2 cellular contexts compared by ENCODE assay signal in genomic region chr14:47332939-47333338, GRCh38.
TF ChIP-seq lines count a peak whose summit lies in the region.

No MANE protein-coding gene starts in this region.

TF ChIP-seq in SK-N-SH, 30 proteins besides CTCF, POLR2A, EP300 and RAD21 (continued from another document):
- TF ChIP-seq JUND (IDR thresholded peaks at IDR 0.05) (no peak), MAX (IDR thresholded peaks at IDR 0.05; ENCODE audit: low read depth) (no peak), YY1 (IDR thresholded peaks at IDR 0.05; ENCODE audit: low read depth) (no peak), RFX5 (IDR thresholded peaks at IDR 0.05; ENCODE audit: low read length) (no peak), RCOR1 (IDR thresholded peaks at IDR 0.05; ENCODE audit: low read length) (no peak), SIN3A (IDR thresholded peaks at IDR 0.05; ENCODE audit: borderline replicate concordance, low read depth, low read length) (no peak), GATA2 (CRISPR knock-in tag; IDR thresholded peaks at IDR 0.05) (no peak), TCF12 (IDR thresholded peaks at IDR 0.05) (no peak), GABPA (IDR thresholded peaks at IDR 0.05; ENCODE audit: low read depth) (no peak), REST (IDR thresholded peaks at IDR 0.05; ENCODE audit: low read depth, low read length) (no peak)
TF ChIP-seq in SK-N-SH: peak in this region for 0.

TF ChIP-seq in SK-N-SH treated with all-trans-retinoic acid at 6 μM for 48 hours, 23 proteins besides CTCF, POLR2A, EP300 and RAD21 (continued from another document):
- TF ChIP-seq TSHZ2 (CRISPR knock-in tag; IDR thresholded peaks at IDR 0.05) (no peak), ZFP30 (CRISPR knock-in tag; IDR thresholded peaks at IDR 0.05) (no peak), ZNF70 (CRISPR knock-in tag; IDR thresholded peaks at IDR 0.05) (no peak), RARB (CRISPR knock-in tag; IDR thresholded peaks at IDR 0.05) (no peak), SNAI2 (CRISPR knock-in tag; IDR thresholded peaks at IDR 0.05) (no peak), PPARA (CRISPR knock-in tag; IDR thresholded peaks at IDR 0.05; ENCODE audit: borderline replicate concordance) (no peak), OSR1 (CRISPR knock-in tag; IDR thresholded peaks at IDR 0.05) (no peak), BACH2 (CRISPR knock-in tag; IDR thresholded peaks at IDR 0.05; ENCODE audit: borderline replicate concordance) (no peak), ISL1 (CRISPR knock-in tag; IDR thresholded peaks at IDR 0.05) (no peak)
- TF ChIP-seq, protein P1, sequence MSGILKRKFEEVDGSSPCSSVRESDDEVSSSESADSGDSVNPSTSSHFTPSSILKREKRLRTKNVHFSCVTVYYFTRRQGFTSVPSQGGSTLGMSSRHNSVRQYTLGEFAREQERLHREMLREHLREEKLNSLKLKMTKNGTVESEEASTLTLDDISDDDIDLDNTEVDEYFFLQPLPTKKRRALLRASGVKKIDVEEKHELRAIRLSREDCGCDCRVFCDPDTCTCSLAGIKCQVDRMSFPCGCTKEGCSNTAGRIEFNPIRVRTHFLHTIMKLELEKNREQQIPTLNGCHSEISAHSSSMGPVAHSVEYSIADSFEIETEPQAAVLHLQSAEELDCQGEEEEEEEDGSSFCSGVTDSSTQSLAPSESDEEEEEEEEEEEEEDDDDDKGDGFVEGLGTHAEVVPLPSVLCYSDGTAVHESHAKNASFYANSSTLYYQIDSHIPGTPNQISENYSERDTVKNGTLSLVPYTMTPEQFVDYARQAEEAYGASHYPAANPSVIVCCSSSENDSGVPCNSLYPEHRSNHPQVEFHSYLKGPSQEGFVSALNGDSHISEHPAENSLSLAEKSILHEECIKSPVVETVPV (CRISPR knock-in tag; IDR thresholded peaks at IDR 0.05) = no peak
